8 cellular contexts compared by ENCODE assay signal in the genomic region with DNA sequence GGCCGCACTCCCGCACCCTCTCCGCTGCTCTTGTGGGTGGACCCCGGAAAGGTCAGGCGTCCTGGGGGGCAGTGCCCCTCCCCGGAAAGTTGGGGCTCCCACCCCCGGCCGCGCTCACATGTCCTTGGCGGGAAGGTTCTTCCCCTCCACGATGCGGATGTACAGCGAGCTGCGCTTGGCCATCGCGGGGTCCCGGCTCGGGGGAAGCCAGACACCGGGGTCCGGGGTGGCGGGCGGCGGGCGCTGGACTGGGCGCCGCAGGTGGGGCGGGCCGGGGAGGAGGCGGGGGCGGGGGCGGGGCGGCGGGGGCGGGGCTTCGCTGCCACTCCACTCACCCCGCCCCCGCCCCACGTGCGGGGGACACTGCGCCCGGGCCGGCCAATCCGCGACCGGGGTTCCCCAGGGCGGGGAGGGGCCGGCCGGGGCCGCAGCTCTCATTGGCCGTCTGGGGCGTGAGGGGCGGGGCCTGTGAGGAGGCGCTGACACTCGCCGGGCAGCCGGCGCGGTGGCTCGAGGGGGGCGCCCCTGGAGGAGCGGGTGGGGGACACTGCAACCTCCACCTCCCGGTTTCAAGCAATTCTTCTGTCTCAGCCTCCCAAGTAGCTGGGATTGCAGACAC. TPM values are rescaled to one million over a fixed set of nuclear protein-coding genes. Genes with fewer than 3 reads are reported as not detected.
DNase-seq lines count a peak whose midpoint lies in the region; ATAC-seq and TF ChIP-seq lines count a peak whose summit lies in the region.
"Not testable (repeated sequence)": the region's sequence is repeated elsewhere in the genome, so short reads cannot be mapped to it uniquely, and the experiment has no call there.

TSS of gene RASA4 (minus strand) at position 250 of the 619 bp plus-strand sequence. CDS start at position 183, 67 bp downstream.

- not testable (repeated sequence) for H3F3A ChIP-seq in PC-9 (ENCODE audit: insufficient read depth, low read depth)

- not testable (repeated sequence) for H3K9me2 ChIP-seq in PC-9 (ENCODE audit: insufficient read depth)

- ATAC-seq in GM19397 (IDR thresholded peaks at IDR 0.05; ENCODE audit: unreplicated experiment) (peak; percentile 82), HG03039 (IDR thresholded peaks at IDR 0.05; ENCODE audit: unreplicated experiment) (peak; percentile 73)

- not testable (repeated sequence) for H3K9me3 ChIP-seq in PC-9 (ENCODE audit: insufficient read depth, low read depth); mesenchymal stem cell (ENCODE audit: control insufficient read depth, low read length)

- not testable (repeated sequence) for H4K8ac ChIP-seq in mesenchymal stem cell (ENCODE audit: low read length)

- H2AK5ac ChIP-seq in mesenchymal stem cell (ENCODE audit: low read length, severe bottlenecking), result not testable (repeated sequence)

- H4K20me1 ChIP-seq in PC-9 (ENCODE audit: insufficient read depth), result not testable (repeated sequence)

- H3K4me3 Mint-ChIP-seq in CD14-positive monocyte, result not testable (repeated sequence)
- peak within 1 kb of the TSS; percentile 30 for H3K4me3 Mint-ChIP-seq in activated T-helper 1 cell treated with anti-CD3 and anti-CD28 coated beads, Interleukin-12 subunit alpha, Interleukin-12 subunit beta, Interleukin-2, Interleukin-4 antibody, amounts not matched to agents 30 ng/mL and 10 ng/mL and 1 ng/mL, durations not matched to agents 14 hours and 24 hours and 36 hours

- not testable (repeated sequence) for H3K27ac ChIP-seq in PC-9; mesenchymal stem cell (ENCODE audit: low read length, poor library complexity, severe bottlenecking)

- not testable (repeated sequence) for H2AFZ ChIP-seq in PC-9; mesenchymal stem cell (ENCODE audit: low read depth, low read length)

- peak within 1 kb of the TSS in 1 of 2 experiments; percentile 73 for H3K18ac ChIP-seq in mesenchymal stem cell (ENCODE audit: low read depth in 1 of 2, low read length in 2 of 2)

- not testable (repeated sequence) for H3K27me3 ChIP-seq in PC-9 (ENCODE audit: insufficient read depth, low read depth); mesenchymal stem cell (ENCODE audit: control insufficient read depth in 1 of 2, insufficient read depth in 1 of 2, low read length in 2 of 2)

- not testable (repeated sequence) for H4K91ac ChIP-seq in mesenchymal stem cell (ENCODE audit: low read length)

- H3K4me2 ChIP-seq in PC-9 (peak within 1 kb of the TSS; percentile 66), mesenchymal stem cell (ENCODE audit: low read length, poor library complexity, severe bottlenecking) (peak within 1 kb of the TSS; percentile 36)

- intact Hi-C loops in CD14-positive monocyte (cut with micrococcal nuclease); PC-9 (cut with micrococcal nuclease; ENCODE audit: unreplicated experiment); activated T-helper 1 cell treated with anti-CD3 and anti-CD28 coated beads, Interleukin-12 subunit alpha, Interleukin-12 subunit beta, Interleukin-2, Interleukin-4 antibody, amounts not matched to agents 30 ng/mL and 10 ng/mL and 1 ng/mL, durations not matched to agents 14 hours and 24 hours and 36 hours (cut with micrococcal nuclease): not testable (repeated sequence)

- not testable (repeated sequence) for H3K27me3 Mint-ChIP-seq in CD14-positive monocyte (ENCODE audit: low read depth in 3 of 3); activated T-helper 1 cell treated with anti-CD3 and anti-CD28 coated beads, Interleukin-12 subunit alpha, Interleukin-12 subunit beta, Interleukin-2, Interleukin-4 antibody, amounts not matched to agents 30 ng/mL and 10 ng/mL and 1 ng/mL, durations not matched to agents 14 hours and 24 hours and 36 hours (ENCODE audit: insufficient read depth)

- not testable (repeated sequence) for BruUV-seq in PC-9 (replicated peaks; lab: Mats Ljungman, UMichigan)

- not testable (repeated sequence) for TF ChIP-seq CTCF in CD14-positive monocyte (IDR thresholded peaks at IDR 0.05); PC-9 (conservative IDR thresholded peaks at IDR 0.05); epithelial cell of proximal tubule (conservative IDR thresholded peaks at IDR 0.05; ENCODE audit: low read depth, low read length)

- not testable (repeated sequence) for H3K36me3 ChIP-seq in PC-9 (ENCODE audit: low read depth); mesenchymal stem cell (ENCODE audit: control insufficient read depth in 1 of 2, insufficient read depth in 2 of 2, low read depth in 1 of 2, low read length in 2 of 2)

- not testable (repeated sequence) for H3K4me3 ChIP-seq in PC-9
- peak within 1 kb of the TSS; percentile 44 for H3K4me3 ChIP-seq in epithelial cell of proximal tubule (ENCODE audit: low read depth, low read length)
- H3K4me3 ChIP-seq in mesenchymal stem cell (ENCODE audit: insufficient read depth in 1 of 2, low read depth in 1 of 2, low read length in 2 of 2), result peak within 1 kb of the TSS in 1 of 2 experiments; percentile 48

- H3K23ac ChIP-seq in mesenchymal stem cell (ENCODE audit: low read length in 2 of 2), result not testable (repeated sequence)

- not testable (repeated sequence) for H3K79me2 ChIP-seq in PC-9 (ENCODE audit: low read depth)

- H3K9ac ChIP-seq in mesenchymal stem cell (ENCODE audit: low read length), result not testable (repeated sequence)

- not testable (repeated sequence) for H2BK120ac ChIP-seq in mesenchymal stem cell (ENCODE audit: low read depth, low read length)

- POLR2A ChIA-PET in PC-9 (lab: Charles Lee; ENCODE audit: unreplicated experiment), result not testable (repeated sequence)

- CTCF ChIA-PET in PC-9 (lab: Charles Lee), result not testable (repeated sequence)

- H2BK5ac ChIP-seq in mesenchymal stem cell (ENCODE audit: low read depth, low read length, poor library complexity, severe bottlenecking), result not testable (repeated sequence)

- not testable (repeated sequence) for H3K9me3 Mint-ChIP-seq in CD14-positive monocyte; activated T-helper 1 cell treated with anti-CD3 and anti-CD28 coated beads, Interleukin-12 subunit alpha, Interleukin-12 subunit beta, Interleukin-2, Interleukin-4 antibody, amounts not matched to agents 30 ng/mL and 10 ng/mL and 1 ng/mL, durations not matched to agents 14 hours and 24 hours and 36 hours

- not testable (repeated sequence) for H3K27ac Mint-ChIP-seq in CD14-positive monocyte; activated T-helper 1 cell treated with anti-CD3 and anti-CD28 coated beads, Interleukin-12 subunit alpha, Interleukin-12 subunit beta, Interleukin-2, Interleukin-4 antibody, amounts not matched to agents 30 ng/mL and 10 ng/mL and 1 ng/mL, durations not matched to agents 14 hours and 24 hours and 36 hours

- not testable (repeated sequence) for H3K79me1 ChIP-seq in mesenchymal stem cell (replicated peaks; ENCODE audit: low read length, poor library complexity, severe bottlenecking)

- not testable (repeated sequence) for H3K14ac ChIP-seq in mesenchymal stem cell (ENCODE audit: low read length in 2 of 2)

- H3K4me1 Mint-ChIP-seq in CD14-positive monocyte; activated T-helper 1 cell treated with anti-CD3 and anti-CD28 coated beads, Interleukin-12 subunit alpha, Interleukin-12 subunit beta, Interleukin-2, Interleukin-4 antibody, amounts not matched to agents 30 ng/mL and 10 ng/mL and 1 ng/mL, durations not matched to agents 14 hours and 24 hours and 36 hours (ENCODE audit: low read depth): not testable (repeated sequence)

- H3K4me1 ChIP-seq in PC-9 (replicated peaks; ENCODE audit: insufficient read depth); mesenchymal stem cell (ENCODE audit: control insufficient read depth, insufficient read depth, low read depth, low read length): not testable (repeated sequence)

- H3K4ac ChIP-seq in mesenchymal stem cell (ENCODE audit: low read depth in 1 of 2, low read length in 2 of 2), result not testable (repeated sequence)

- not testable (repeated sequence) for H2BK15ac ChIP-seq in mesenchymal stem cell (ENCODE audit: low read depth, poor library complexity, severe bottlenecking)

- not testable (repeated sequence) for H2BK12ac ChIP-seq in mesenchymal stem cell (ENCODE audit: low read length in 2 of 2)

- not testable (repeated sequence) for H3K36me3 Mint-ChIP-seq in CD14-positive monocyte; activated T-helper 1 cell treated with anti-CD3 and anti-CD28 coated beads, Interleukin-12 subunit alpha, Interleukin-12 subunit beta, Interleukin-2, Interleukin-4 antibody, amounts not matched to agents 30 ng/mL and 10 ng/mL and 1 ng/mL, durations not matched to agents 14 hours and 24 hours and 36 hours (ENCODE audit: low read depth)

- no CpG with 5 or more reads among the region's 62 CpGs for WGBS in mesenchymal stem cell

- DNase-seq in CD14-positive monocyte (ENCODE audit: low spot score) (peak; percentile 57), PC-9 (peak; percentile 27 to 43), mesenchymal stem cell (peak; percentile 1)
- DNase-seq in activated T-helper 1 cell treated with anti-CD3 and anti-CD28 coated beads, Interleukin-12 subunit alpha, Interleukin-12 subunit beta, Interleukin-2, Interleukin-4 antibody, amounts not matched to agents 30 ng/mL and 10 ng/mL and 1 ng/mL, durations not matched to agents 14 hours and 24 hours and 36 hours (ENCODE audit: low spot score), result peak; percentile 37
- DNase-seq in epithelial cell of proximal tubule (ENCODE audit: low read depth), result not testable (repeated sequence)
- DNase-seq in stimulated activated CD4-positive, alpha-beta T cell treated with anti-CD3 and anti-CD28 coated beads, Interleukin-4, amount 100 ng/mL, for 24 hours, result peak; percentile 16

RNA-seq across cellular contexts. Expression of gene RASA4, which starts in this region (rescaled TPM):
- 10 to 100 TPM; 13.9 to 18.6 TPM for polyA plus RNA-seq in CD14-positive monocyte
- total RNA-seq in PC-9 (2021) (25.5 and 44.7 TPM in 2 replicates), epithelial cell of proximal tubule (3.0 and 8.1 TPM in 2 replicates)
- total RNA-seq in activated T-helper 1 cell treated with anti-CD3 and anti-CD28 coated beads, Interleukin-12 subunit alpha, Interleukin-12 subunit beta, Interleukin-2, Interleukin-4 antibody, amounts not matched to agents 30 ng/mL and 10 ng/mL and 1 ng/mL, durations not matched to agents 14 hours and 24 hours and 36 hours, result 50.1 and 50.4 TPM in 2 replicates
- polyA plus RNA-seq in mesenchymal stem cell (2013, experiment 1 of 2), result 6.3 TPM
- polyA plus RNA-seq in mesenchymal stem cell (2013, experiment 2 of 2), result 6.2 TPM
